8 cellular contexts compared by ENCODE assay signal in the genomic region with DNA sequence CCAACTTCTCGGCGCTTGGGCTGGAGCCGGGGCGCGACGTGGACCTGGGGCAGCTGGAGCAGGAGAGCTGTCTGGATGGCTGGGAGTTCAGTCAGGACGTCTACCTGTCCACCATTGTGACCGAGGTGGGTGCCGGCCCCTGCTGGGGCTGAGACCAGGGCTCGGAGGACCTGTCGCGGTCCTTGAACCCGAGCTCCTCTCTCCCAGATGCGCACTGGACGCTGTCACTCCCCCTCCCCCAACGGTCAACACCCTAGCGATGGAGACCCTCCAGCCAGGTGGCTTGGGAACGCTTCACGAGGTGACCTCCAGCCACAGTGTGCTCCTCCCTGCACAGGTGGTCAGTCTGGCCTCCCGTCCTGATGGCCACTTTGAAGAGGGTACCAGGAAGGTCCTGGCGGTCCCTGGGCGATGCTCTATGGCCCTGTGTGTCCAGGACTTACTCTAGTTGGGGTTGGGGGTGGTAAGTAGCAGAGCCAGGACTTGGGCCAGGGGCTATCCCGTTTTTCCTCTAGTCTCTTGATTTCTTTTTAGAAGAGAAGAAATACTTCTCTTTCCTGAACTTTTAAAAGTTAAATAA. TPM values are rescaled to one million over a fixed set of nuclear protein-coding genes. Genes with fewer than 3 reads are reported as not detected.
A peak's percentile ranks its signal among the peaks of the same experiment; 100 is the strongest.
DNase-seq lines count a peak whose midpoint lies in the region; ATAC-seq and TF ChIP-seq lines count a peak whose summit lies in the region.

No MANE protein-coding gene starts in this region.

- H3K27ac Mint-ChIP-seq in T-helper 17 cell: peak overlapping the region; percentile 82

- no peaks in the 10 kb centered on the region for H3K27me3 Mint-ChIP-seq in T-helper 17 cell

- H3K36me3 Mint-ChIP-seq in T-helper 17 cell (ENCODE audit: low read depth): no peaks in the 10 kb centered on the region

- peak overlapping the region; percentile 64 for H3K4me3 ChIP-seq in GM08714 (ENCODE audit: low read length)

- H3K27ac ChIP-seq in foreskin keratinocyte: peak overlapping the region; percentile 72

- peaks cover 22% of the 10 kb centered on the region for H3K4me1 Mint-ChIP-seq in T-helper 17 cell

- ATAC-seq in T-helper 17 cell (no peak), foreskin keratinocyte (no peak), GM21576 (IDR thresholded peaks at IDR 0.05; ENCODE audit: unreplicated experiment) (no peak), GM19351 (IDR thresholded peaks at IDR 0.05; ENCODE audit: unreplicated experiment) (no peak)

- H3K4me3 Mint-ChIP-seq in T-helper 17 cell: peak overlapping the region; percentile 86

- TF ChIP-seq CTCF in foreskin keratinocyte (conservative IDR thresholded peaks at IDR 0.05): no peak

- H3K4me1 ChIP-seq in foreskin keratinocyte: peaks cover 23% of the 10 kb centered on the region

- no peak for DNase-seq in T-helper 17 cell
- DNase-seq in foreskin keratinocyte: no peak
- DNase-seq in posterior vena cava (ENCODE audit: low spot score): peak; percentile 78
- DNase-seq in C1 segment of cervical spinal cord (lab: John Stamatoyannopoulos, UW): no peak
- no peak for DNase-seq in NCI-H2081 (lab: John Stamatoyannopoulos, UW)

- no peaks in the 10 kb centered on the region for H3K9me3 ChIP-seq in T-helper 17 cell (ENCODE audit: control insufficient read depth, low read length, poor library complexity, severe bottlenecking)

- H3K27me3 ChIP-seq in foreskin keratinocyte: no peaks in the 10 kb centered on the region

- intact Hi-C loops in posterior vena cava (cut with DNase I): no loop called here

RNA-seq across cellular contexts. Expression of a gene that starts 0.8 kb away (rescaled TPM):
- total RNA-seq in T-helper 17 cell (1 to 10 TPM; 3.4 to 3.7 TPM), foreskin keratinocyte (11.7 and 14.7 TPM in 2 replicates), posterior vena cava (1 to 10 TPM; 7.4 to 9.6 TPM)
- polyA plus RNA-seq in foreskin keratinocyte: 5.6 and 7.1 TPM in 2 replicates
